19 cellular contexts compared by ENCODE assay signal in the genomic region with DNA sequence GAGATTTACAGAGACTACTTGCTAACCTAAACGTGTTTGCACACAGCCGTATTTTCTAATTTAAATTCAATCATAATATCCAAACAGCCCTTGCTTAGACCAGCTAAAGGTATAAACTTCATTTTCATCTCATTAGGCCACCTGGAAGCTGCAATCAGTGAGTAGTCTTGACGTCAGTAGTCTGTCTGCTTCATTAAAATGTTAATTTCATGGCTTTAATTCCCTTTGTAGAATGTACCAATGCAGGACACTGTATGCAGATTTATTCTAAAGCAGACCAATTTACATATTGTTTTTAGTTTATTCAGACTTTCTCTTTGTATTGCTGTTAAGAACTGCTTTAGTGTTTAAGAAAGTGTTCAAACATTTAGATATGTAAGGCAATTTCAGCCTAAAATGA.
"Had no signal": no experiment of that assay in that cellular context is flagged by ENCODE, and none has a peak within 500 bp of the region (broad histone marks: within the 10 kb centered on the region; RNA-seq: fewer than 3 reads in every experiment).

No MANE protein-coding gene starts in this region.

- H3K27me3 ChIP-seq: right atrium auricular region, sigmoid colon, transverse colon had no signal

- H3K27ac Mint-ChIP-seq: dendritic cell treated with granulocyte-macrophage colony-stimulating factor and Interleukin-4, amounts not matched to agents 40 ng/mL and 50 ng/mL, for 4 days; naive thymus-derived CD8-positive, alpha-beta T cell; stimulated activated naive B cell treated with anti-CD40 and anti-IgM and Interleukin-4, amounts not matched to agents 10 μg/mL and 1 μg/mL and 100 μg/mL, for 72 hours; stimulated activated naive CD8-positive, alpha-beta T cell treated with anti-CD3 and anti-CD28 coated beads, Interleukin-15, amount 100 ng/mL, for 72 hours had no signal

- H3K4me1 Mint-ChIP-seq: neural crest cell; stimulated activated naive CD8-positive, alpha-beta T cell treated with anti-CD3 and anti-CD28 coated beads, Interleukin-15, amount 100 ng/mL, for 72 hours had no signal

- H3K4me3 Mint-ChIP-seq: dendritic cell treated with granulocyte-macrophage colony-stimulating factor and Interleukin-4, amounts not matched to agents 40 ng/mL and 50 ng/mL, for 4 days; naive thymus-derived CD8-positive, alpha-beta T cell; neural crest cell; stimulated activated naive B cell treated with anti-CD40 and anti-IgM and Interleukin-4, amounts not matched to agents 10 μg/mL and 1 μg/mL and 100 μg/mL, for 72 hours; stimulated activated naive CD8-positive, alpha-beta T cell treated with anti-CD3 and anti-CD28 coated beads, Interleukin-15, amount 100 ng/mL, for 72 hours had no signal

- H3K27me3 Mint-ChIP-seq: dendritic cell treated with granulocyte-macrophage colony-stimulating factor and Interleukin-4, amounts not matched to agents 40 ng/mL and 50 ng/mL, for 4 days; naive thymus-derived CD8-positive, alpha-beta T cell; stimulated activated naive B cell treated with anti-CD40 and anti-IgM and Interleukin-4, amounts not matched to agents 10 μg/mL and 1 μg/mL and 100 μg/mL, for 72 hours; stimulated activated naive CD8-positive, alpha-beta T cell treated with anti-CD3 and anti-CD28 coated beads, Interleukin-15, amount 100 ng/mL, for 72 hours had no signal

- H3K4me3 ChIP-seq: mucosa of descending colon, right atrium auricular region, sigmoid colon, skin epidermis, thoracic aorta, transverse colon had no signal

- ATAC-seq: left lobe of liver; mucosa of descending colon; naive thymus-derived CD8-positive, alpha-beta T cell; stimulated activated naive B cell treated with anti-CD40 and anti-IgM and Interleukin-4, amounts not matched to agents 10 μg/mL and 1 μg/mL and 100 μg/mL, for 72 hours; stimulated activated naive CD8-positive, alpha-beta T cell treated with anti-CD3 and anti-CD28 coated beads, Interleukin-15, amount 100 ng/mL, for 72 hours had no signal

- H3K4me1 ChIP-seq: right atrium auricular region, sigmoid colon, transverse colon had no signal

- H3K9me3 ChIP-seq: mucosa of descending colon, sigmoid colon, thoracic aorta, transverse colon had no signal

- DNase-seq: foreskin melanocyte; head of caudate nucleus; hippocampal formation; islet precursor cell; mucosa of descending colon; naive thymus-derived CD8-positive, alpha-beta T cell; posterior cingulate gyrus; sigmoid colon; stimulated activated CD4-positive, alpha-beta T cell treated with anti-CD3 and anti-CD28 coated beads, Interleukin-2, amount 100 ng/mL, for 24 hours; stimulated activated CD4-positive, alpha-beta T cell treated with anti-CD3 and anti-CD28 coated beads, Interleukin-4, amount 100 ng/mL, for 4 hours; stimulated activated naive B cell treated with anti-CD40 and anti-IgM and Interleukin-4, amounts not matched to agents 10 μg/mL and 1 μg/mL and 100 μg/mL, for 72 hours; stimulated activated naive CD8-positive, alpha-beta T cell treated with anti-CD3 and anti-CD28 coated beads, Interleukin-15, amount 100 ng/mL, for 72 hours; transverse colon had no signal

- H3K36me3 ChIP-seq: right atrium auricular region, sigmoid colon, thoracic aorta, transverse colon had no signal

- H3K27ac ChIP-seq: right atrium auricular region, sigmoid colon, skin epidermis, thoracic aorta, transverse colon had no signal
